ENCODE assay signal across 13 cellular contexts in genomic region chr21:45410151-45410864, GRCh38. TPM values are rescaled to one million over a fixed set of nuclear protein-coding genes. Genes with fewer than 3 reads are reported as not detected.
A peak's percentile ranks its signal among the peaks of the same experiment; 100 is the strongest.
DNase-seq lines count a peak whose midpoint lies in the region; ATAC-seq and TF ChIP-seq lines count a peak whose summit lies in the region.
"Had no signal": no experiment of that assay in that cellular context is flagged by ENCODE, and none has a peak within 500 bp of the region (broad histone marks: within the 10 kb centered on the region; RNA-seq: fewer than 3 reads in every experiment).

No MANE protein-coding gene starts in this region.

- no peak for ATAC-seq in GM18907 (IDR thresholded peaks at IDR 0.05; ENCODE audit: unreplicated experiment)
- no peak for ATAC-seq in HG03571 (IDR thresholded peaks at IDR 0.05; ENCODE audit: unreplicated experiment)
- ATAC-seq: stimulated activated naive CD8-positive, alpha-beta T cell treated with anti-CD3 and anti-CD28 coated beads, Interleukin-15, Interleukin-2, amounts not matched to agents 100 U/mL and 50 U/mL, for 24 hours had no signal

- no peaks in the 10 kb centered on the region for H3K36me3 Mint-ChIP-seq in neural progenitor cell
- H3K36me3 Mint-ChIP-seq: activated naive CD8-positive, alpha-beta T cell had no signal

- peaks cover 100% of the 10 kb centered on the region for H3K79me2 ChIP-seq in neural progenitor cell (ENCODE audit: low read depth)

- H4K20me1 ChIP-seq in neural progenitor cell (ENCODE audit: low read depth): peaks cover 88% of the 10 kb centered on the region

- DNase-seq in astrocyte of the hippocampus (ENCODE audit: low read depth, low spot score) (peak; percentile 46), left ventricle myocardium inferior (peak; percentile 33), neural progenitor cell (ENCODE audit: low spot score) (no peak), uterus (no peak), DMS79 treated with DMSO at 0.1 percent for 48 hours (lab: John Stamatoyannopoulos, UW) (no peak)
- DNase-seq: activated CD8-positive, alpha-beta memory T cell treated with anti-CD3 and anti-CD28 coated beads for 24 hours; COR-L47; KBM-7; stimulated activated CD4-positive, alpha-beta T cell treated with anti-CD3 and anti-CD28 coated beads, Interleukin-2, amount 100 ng/mL, for 48 hours; stimulated activated naive CD8-positive, alpha-beta T cell treated with anti-CD3 and anti-CD28 coated beads, Interleukin-15, Interleukin-2, amounts not matched to agents 100 U/mL and 50 U/mL, for 24 hours had no signal

- no peaks in the 10 kb centered on the region for H3K9me3 ChIP-seq in left ventricle myocardium inferior (replicated peaks)
- no peaks in the 10 kb centered on the region for H3K9me3 ChIP-seq in neural progenitor cell (ENCODE audit: low read depth)
- no peaks in the 10 kb centered on the region for H3K9me3 ChIP-seq in uterus

- no peaks in the 10 kb centered on the region for H3K27me3 ChIP-seq in left ventricle myocardium inferior (ENCODE audit: low read depth)
- no peaks in the 10 kb centered on the region for H3K27me3 ChIP-seq in neural progenitor cell
- no peaks in the 10 kb centered on the region for H3K27me3 ChIP-seq in uterus

- H3K4me3 ChIP-seq in left ventricle myocardium inferior (peak overlapping the region; percentile 38), neural progenitor cell (no peak overlapping the region), uterus (no peak overlapping the region)

- peaks cover 91% of the 10 kb centered on the region for H3K4me1 ChIP-seq in left ventricle myocardium inferior
- H3K4me1 ChIP-seq in neural progenitor cell: peaks cover 60% of the 10 kb centered on the region
- H3K4me1 ChIP-seq in uterus: peaks cover 0 to 14% of the 10 kb centered on the region in 2 donors

- no peak overlapping the region for H3K9ac ChIP-seq in neural progenitor cell

- no peak overlapping the region for H3K4me2 ChIP-seq in neural progenitor cell

- H3K27me3 Mint-ChIP-seq in neural progenitor cell (ENCODE audit: insufficient read depth, low read depth): peaks cover 13% of the 10 kb centered on the region

- no peak overlapping the region for H2AFZ ChIP-seq in neural progenitor cell (replicated peaks)

- H3K27ac ChIP-seq in left ventricle myocardium inferior (replicated peaks) (peak overlapping the region; percentile 96), neural progenitor cell (no peak overlapping the region), uterus (peak overlapping the region; percentile 64 to 72)

- H3K27ac Mint-ChIP-seq in neural progenitor cell: peak overlapping the region; percentile 87
- H3K27ac Mint-ChIP-seq: activated naive CD8-positive, alpha-beta T cell had no signal

- TF ChIP-seq CTCF in left ventricle myocardium inferior (IDR thresholded peaks at IDR 0.05; ENCODE audit: borderline replicate concordance) (no peak), neural progenitor cell (IDR thresholded peaks at IDR 0.05) (no peak), uterus (IDR thresholded peaks at IDR 0.05) (no peak)

- H3K9me3 Mint-ChIP-seq in neural progenitor cell: no peaks in the 10 kb centered on the region

- H3K4me1 Mint-ChIP-seq in neural progenitor cell: peaks cover 74% of the 10 kb centered on the region

- peaks cover 35% of the 10 kb centered on the region for H3F3A ChIP-seq in neural progenitor cell (ENCODE audit: low read depth)

- intact Hi-C loops in left ventricle myocardium inferior (cut with micrococcal nuclease): no loop called here
- intact Hi-C loops in uterus (cut with DNase I; ENCODE audit: low total_unique reads): no loop called here

- no peak for TF ChIP-seq POLR2A in uterus (IDR thresholded peaks at IDR 0.05)

- H3K36me3 ChIP-seq in left ventricle myocardium inferior (no peaks in the 10 kb centered on the region), neural progenitor cell (no peaks in the 10 kb centered on the region), uterus (no peaks in the 10 kb centered on the region)

- peak overlapping the region; percentile 73 for H3K4me3 Mint-ChIP-seq in neural progenitor cell
- H3K4me3 Mint-ChIP-seq: activated naive CD8-positive, alpha-beta T cell had no signal

RNA-seq across cellular contexts. Expression of gene COL18A1, which starts 5.3 kb away (rescaled TPM):
- 66.5 TPM for total RNA-seq in left ventricle myocardium inferior
- total RNA-seq in neural progenitor cell (ENCODE audit: low replicate concordance): 52.6 and 291 TPM in 2 replicates
- total RNA-seq in uterus: 100 to 1,000 TPM in 3 of 4 donors, 10 to 100 TPM in 1; 73.0 to 223 (median 152) TPM

Comparison
In these comparisons a context has a peak if more than half of its experiments do, and no peak if none do; other contexts are left out.
1. DNase-seq: peak in astrocyte of the hippocampus (single experiment) and left ventricle myocardium inferior (single experiment); none in neural progenitor cell (single experiment), uterus (0 of 2) and DMS79 treated with DMSO at 0.1 percent for 48 hours (single experiment).